1 cellular context compared by ENCODE assay signal in genomic region chr12:57213763-57214397, GRCh38.
TF ChIP-seq lines count a peak whose summit lies in the region.

No MANE protein-coding gene starts in this region.

TF ChIP-seq in A549, 52 proteins besides CTCF, POLR2A, EP300 and RAD21 (continued from another document):
- TF ChIP-seq HMGXB4 (CRISPR knock-in tag; IDR thresholded peaks at IDR 0.05; ENCODE audit: borderline replicate concordance) (no peak), SREBF2 (IDR thresholded peaks at IDR 0.05) (no peak), KDM5A (IDR thresholded peaks at IDR 0.05) (no peak), RARB (CRISPR knock-in tag; IDR thresholded peaks at IDR 0.05) (no peak), HES2 (IDR thresholded peaks at IDR 0.05) (no peak), MAZ (IDR thresholded peaks at IDR 0.05; ENCODE audit: borderline replicate concordance, low read depth, low read length) (no peak), JUNB (IDR thresholded peaks at IDR 0.05) (no peak)
